In the genomic region with DNA sequence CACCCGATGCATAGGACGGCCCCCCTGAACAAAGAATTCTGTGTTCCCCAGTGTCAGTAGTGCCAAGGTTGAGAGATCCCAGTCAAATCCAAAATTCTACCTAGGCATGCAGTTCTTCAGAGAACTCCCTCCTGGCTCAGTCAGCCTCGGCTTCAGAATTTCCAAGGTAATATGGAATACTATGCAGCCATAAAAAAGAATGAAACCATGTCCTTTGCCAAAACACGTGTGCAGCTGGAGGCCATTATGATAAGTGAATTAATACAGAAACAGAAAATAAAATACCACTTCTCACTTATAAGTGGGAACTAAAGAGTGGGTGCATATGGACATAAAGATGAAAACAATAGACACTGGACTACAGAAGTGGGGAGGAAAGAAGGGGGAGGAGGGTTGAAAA, we compare ENCODE assay signal across 35 cellular contexts.
"Had no signal": no experiment of that assay in that cellular context is flagged by ENCODE, and none has a peak within 500 bp of the region (broad histone marks: within the 10 kb centered on the region; RNA-seq: fewer than 3 reads in every experiment).

No MANE protein-coding gene starts in this region.

- H3K4me1 Mint-ChIP-seq: activated B cell treated with CpG ODN at 0.5 μM for 24 hours; activated naive CD4-positive, alpha-beta T cell treated with anti-CD3 and anti-CD28 coated beads, Interleukin-2, amount 50 U/mL, for 24 hours; activated naive CD8-positive, alpha-beta T cell treated with anti-CD3 and anti-CD28 coated beads for 36 hours; activated naive CD8-positive, alpha-beta T cell treated with anti-CD3 and anti-CD28 coated beads, Interleukin-2, amount 50 U/mL, for 24 hours; brain; T-helper 17 cell had no signal

- H3K27ac ChIP-seq: adrenal gland, breast epithelium, cardiac muscle cell, colonic mucosa, esophagus squamous epithelium, gastroesophageal sphincter, heart right ventricle, WERI-Rb-1 had no signal

- H3K9me3 Mint-ChIP-seq: activated B cell treated with CpG ODN at 0.5 μM for 24 hours; activated CD8-positive, alpha-beta T cell treated with anti-CD3 and anti-CD28 coated beads for 36 hours; activated naive CD4-positive, alpha-beta T cell treated with anti-CD3 and anti-CD28 coated beads, Interleukin-2, amount 50 U/mL, for 24 hours; activated naive CD8-positive, alpha-beta T cell treated with anti-CD3 and anti-CD28 coated beads for 36 hours; activated T-helper 2 cell treated with anti-CD3 and anti-CD28 coated beads, Interferon-gamma antibody, Interleukin-2, Interleukin-4, amounts not matched to agents 10 μg/mL and 5 μg/mL and 100 μg/mL, durations not matched to agents 14 hours and 24 hours and 36 hours; T-helper 2 cell treated with Interferon-gamma antibody and Interleukin-4, amounts not matched to agents 5 μg/mL and 100 μg/mL, for 36 hours had no signal

- ATAC-seq: activated CD4-positive, CD25-positive, alpha-beta regulatory T cell treated with anti-CD3 and anti-CD28 coated beads, Interleukin-2, amount 50 U/mL, for 24 hours; activated CD8-positive, alpha-beta T cell treated with anti-CD3 and anti-CD28 coated beads for 36 hours; activated naive CD8-positive, alpha-beta T cell treated with anti-CD3 and anti-CD28 coated beads, Interleukin-2, amount 50 U/mL, for 24 hours; gastroesophageal sphincter; T-helper 17 cell had no signal

- H3K27ac Mint-ChIP-seq: activated B cell treated with CpG ODN at 0.5 μM for 24 hours; activated CD8-positive, alpha-beta T cell treated with anti-CD3 and anti-CD28 coated beads for 36 hours; activated naive CD4-positive, alpha-beta T cell treated with anti-CD3 and anti-CD28 coated beads for 36 hours; activated naive CD4-positive, alpha-beta T cell treated with anti-CD3 and anti-CD28 coated beads, Interleukin-2, amount 50 U/mL, for 24 hours; activated naive CD8-positive, alpha-beta T cell treated with anti-CD3 and anti-CD28 coated beads for 36 hours; activated naive CD8-positive, alpha-beta T cell treated with anti-CD3 and anti-CD28 coated beads, Interleukin-2, amount 50 U/mL, for 24 hours; activated T-helper 1 cell treated with anti-CD3 and anti-CD28 coated beads, Interleukin-12 subunit alpha, Interleukin-12 subunit beta, Interleukin-2, Interleukin-4 antibody, amounts not matched to agents 30 ng/mL and 10 ng/mL and 1 ng/mL, durations not matched to agents 14 hours and 24 hours and 36 hours; activated T-helper 2 cell treated with anti-CD3 and anti-CD28 coated beads, Interferon-gamma antibody, Interleukin-2, Interleukin-4, amounts not matched to agents 10 μg/mL and 5 μg/mL and 100 μg/mL, durations not matched to agents 14 hours and 24 hours and 36 hours; brain; T-helper 17 cell; T-helper 2 cell treated with Interferon-gamma antibody and Interleukin-4, amounts not matched to agents 5 μg/mL and 100 μg/mL, for 36 hours had no signal

- H3K27me3 ChIP-seq: adrenal gland, breast epithelium, cardiac muscle cell, colonic mucosa, esophagus squamous epithelium, gastroesophageal sphincter, heart right ventricle had no signal

- FAIRE-seq: endometrium, endothelial cell of umbilical vein had no signal

- H3K4me3 Mint-ChIP-seq: activated B cell treated with CpG ODN at 0.5 μM for 24 hours; activated CD8-positive, alpha-beta T cell treated with anti-CD3 and anti-CD28 coated beads for 36 hours; activated naive CD4-positive, alpha-beta T cell treated with anti-CD3 and anti-CD28 coated beads for 36 hours; activated naive CD4-positive, alpha-beta T cell treated with anti-CD3 and anti-CD28 coated beads, Interleukin-2, amount 50 U/mL, for 24 hours; activated naive CD8-positive, alpha-beta T cell treated with anti-CD3 and anti-CD28 coated beads for 36 hours; activated naive CD8-positive, alpha-beta T cell treated with anti-CD3 and anti-CD28 coated beads, Interleukin-2, amount 50 U/mL, for 24 hours; activated T-helper 1 cell treated with anti-CD3 and anti-CD28 coated beads, Interleukin-12 subunit alpha, Interleukin-12 subunit beta, Interleukin-2, Interleukin-4 antibody, amounts not matched to agents 30 ng/mL and 10 ng/mL and 1 ng/mL, durations not matched to agents 14 hours and 24 hours and 36 hours; brain; T-helper 17 cell; T-helper 2 cell treated with Interferon-gamma antibody and Interleukin-4, amounts not matched to agents 5 μg/mL and 100 μg/mL, for 36 hours had no signal

- DNase-seq: activated B cell treated with CpG ODN at 0.5 μM for 24 hours; activated CD4-positive, alpha-beta T cell treated with anti-CD3 and anti-CD28 coated beads for 48 hours; activated CD4-positive, alpha-beta T cell treated with anti-CD3 and anti-CD28 coated beads, Interleukin-2, amount 50 U/mL, for 1 hour; activated CD4-positive, alpha-beta T cell treated with anti-CD3 and anti-CD28 coated beads, Interleukin-2, amount 50 U/mL, for 48 hours; activated CD8-positive, alpha-beta memory T cell treated with anti-CD3 and anti-CD28 coated beads for 24 hours; activated CD8-positive, alpha-beta T cell treated with anti-CD3 and anti-CD28 coated beads for 36 hours; activated effector memory CD4-positive, alpha-beta T cell treated with anti-CD3 and anti-CD28 coated beads, Interleukin-2, amount 50 U/mL, for 16 hours; activated naive CD4-positive, alpha-beta T cell treated with anti-CD3 and anti-CD28 coated beads for 36 hours; activated naive CD8-positive, alpha-beta T cell treated with anti-CD3 and anti-CD28 coated beads for 36 hours; activated naive CD8-positive, alpha-beta T cell treated with anti-CD3 and anti-CD28 coated beads, Interleukin-2, amount 50 U/mL, for 24 hours; activated T-cell treated with anti-CD3 and anti-CD28 coated beads, Interleukin-2, amount 50 U/mL, for 48 hours; adrenal gland; amygdala; aorta; central memory CD4-positive, alpha-beta T cell; cerebellar nuclear complex; colonic mucosa; effector CD8-positive, alpha-beta T cell; esophagus squamous epithelium; foreskin melanocyte; heart right ventricle; T-helper 17 cell; T1000; WERI-Rb-1 had no signal

- H3K4me1 ChIP-seq: adrenal gland, breast epithelium, colonic mucosa, esophagus squamous epithelium, gastroesophageal sphincter, heart right ventricle had no signal

- H3K27me3 Mint-ChIP-seq: activated B cell treated with CpG ODN at 0.5 μM for 24 hours; activated CD8-positive, alpha-beta T cell treated with anti-CD3 and anti-CD28 coated beads for 36 hours; activated naive CD4-positive, alpha-beta T cell treated with anti-CD3 and anti-CD28 coated beads, Interleukin-2, amount 50 U/mL, for 24 hours; T-helper 17 cell had no signal

- H3K9me3 ChIP-seq: adrenal gland, breast epithelium, colonic mucosa, esophagus squamous epithelium, gastroesophageal sphincter had no signal

- H3K36me3 Mint-ChIP-seq: activated naive CD4-positive, alpha-beta T cell treated with anti-CD3 and anti-CD28 coated beads, Interleukin-2, amount 50 U/mL, for 24 hours; activated naive CD8-positive, alpha-beta T cell treated with anti-CD3 and anti-CD28 coated beads for 36 hours; brain had no signal

- H3K36me3 ChIP-seq: adrenal gland, breast epithelium, cardiac muscle cell, colonic mucosa, esophagus squamous epithelium, gastroesophageal sphincter, heart right ventricle, WERI-Rb-1 had no signal

- H3K4me3 ChIP-seq: adrenal gland, breast epithelium, cardiac muscle cell, colonic mucosa, esophagus squamous epithelium, gastroesophageal sphincter, heart right ventricle had no signal
